Comparison of ENCODE assay signal across 8 cellular contexts in the genomic region with DNA sequence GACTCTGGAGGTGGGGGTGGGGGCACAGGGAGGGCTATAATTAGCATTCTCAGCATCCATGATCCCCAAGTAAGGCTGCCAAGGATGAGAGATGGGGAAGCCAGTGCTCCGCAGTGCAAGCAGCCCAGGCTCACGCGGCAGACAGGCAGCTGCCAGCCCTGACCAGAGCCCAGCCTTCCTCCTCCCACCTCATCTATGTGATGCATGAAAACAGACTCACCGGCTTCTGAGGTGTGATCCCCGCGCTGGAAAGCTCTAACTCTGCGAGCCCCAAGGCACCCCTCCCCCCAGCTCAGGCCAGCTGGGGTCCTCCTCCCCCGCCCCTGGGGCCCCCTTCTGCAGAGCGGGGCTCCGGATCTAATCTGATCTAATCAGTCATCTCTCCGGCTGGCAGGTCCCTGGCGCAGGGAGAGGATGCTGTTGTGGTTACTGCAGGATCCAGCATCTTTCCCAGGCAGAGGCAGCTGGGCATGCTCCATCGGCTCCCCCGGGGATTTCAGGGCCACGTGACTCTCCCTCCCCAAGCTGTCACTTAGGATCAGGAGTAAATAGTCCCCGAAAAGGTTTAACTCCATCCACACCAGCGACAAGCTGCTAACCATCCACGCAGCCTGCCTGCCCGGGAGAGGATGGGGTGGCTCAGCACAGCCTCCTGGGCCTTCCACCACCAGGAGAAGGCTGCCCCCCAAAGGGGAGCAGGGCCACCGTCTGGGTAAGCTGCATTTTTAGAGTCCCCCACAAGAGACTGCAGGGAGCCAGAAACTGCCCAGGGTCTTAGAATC. TPM values are rescaled to one million over a fixed set of nuclear protein-coding genes. Genes with fewer than 3 reads are reported as not detected.
DNase-seq lines count a peak whose midpoint lies in the region; ATAC-seq and TF ChIP-seq lines count a peak whose summit lies in the region.

A gene with protein sequence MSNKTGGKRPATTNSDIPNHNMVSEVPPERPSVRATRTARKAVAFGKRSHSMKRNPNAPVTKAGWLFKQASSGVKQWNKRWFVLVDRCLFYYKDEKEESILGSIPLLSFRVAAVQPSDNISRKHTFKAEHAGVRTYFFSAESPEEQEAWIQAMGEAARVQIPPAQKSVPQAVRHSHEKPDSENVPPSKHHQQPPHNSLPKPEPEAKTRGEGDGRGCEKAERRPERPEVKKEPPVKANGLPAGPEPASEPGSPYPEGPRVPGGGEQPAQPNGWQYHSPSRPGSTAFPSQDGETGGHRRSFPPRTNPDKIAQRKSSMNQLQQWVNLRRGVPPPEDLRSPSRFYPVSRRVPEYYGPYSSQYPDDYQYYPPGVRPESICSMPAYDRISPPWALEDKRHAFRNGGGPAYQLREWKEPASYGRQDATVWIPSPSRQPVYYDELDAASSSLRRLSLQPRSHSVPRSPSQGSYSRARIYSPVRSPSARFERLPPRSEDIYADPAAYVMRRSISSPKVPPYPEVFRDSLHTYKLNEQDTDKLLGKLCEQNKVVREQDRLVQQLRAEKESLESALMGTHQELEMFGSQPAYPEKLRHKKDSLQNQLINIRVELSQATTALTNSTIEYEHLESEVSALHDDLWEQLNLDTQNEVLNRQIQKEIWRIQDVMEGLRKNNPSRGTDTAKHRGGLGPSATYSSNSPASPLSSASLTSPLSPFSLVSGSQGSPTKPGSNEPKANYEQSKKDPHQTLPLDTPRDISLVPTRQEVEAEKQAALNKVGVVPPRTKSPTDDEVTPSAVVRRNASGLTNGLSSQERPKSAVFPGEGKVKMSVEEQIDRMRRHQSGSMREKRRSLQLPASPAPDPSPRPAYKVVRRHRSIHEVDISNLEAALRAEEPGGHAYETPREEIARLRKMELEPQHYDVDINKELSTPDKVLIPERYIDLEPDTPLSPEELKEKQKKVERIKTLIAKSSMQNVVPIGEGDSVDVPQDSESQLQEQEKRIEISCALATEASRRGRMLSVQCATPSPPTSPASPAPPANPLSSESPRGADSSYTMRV (minus strand): TSS at position 456 of the 782 bp plus-strand sequence. CDS start 86,202 bp downstream, outside the sequence.

- H3K4me3 ChIP-seq in Karpas-422 (ENCODE audit: low read length) (no peak within 1 kb of the TSS), WI38 (ENCODE audit: low read depth, low read length) (peak within 1 kb of the TSS; percentile 10; the same call in 1 of the 2 replicates), heart right ventricle (peak within 1 kb of the TSS in 4 of 10 donors; percentile 15 to 43 (median 29))

- H3K9ac ChIP-seq in Karpas-422 (ENCODE audit: low read length), result no peak within 1 kb of the TSS

- H3K79me2 ChIP-seq in Karpas-422 (ENCODE audit: low read length), result no peaks in the 10 kb centered on the region

- no peak within 1 kb of the TSS for H2AFZ ChIP-seq in Karpas-422 (ENCODE audit: low read length)

- intact Hi-C loops in heart right ventricle (cut with DNase I), result loop anchor here in 9 of 10 donors (5.0 to 10.0 kb wide), 6 partner anchors 97 to 495 kb away; a partner anchor contains a TSS
- intact Hi-C loops in sciatic nerve (cut with DNase I), result loop anchor here (5.0 kb wide), 2 partner anchors 142 to 197 kb away; no protein-coding TSS in a partner anchor
- intact Hi-C loops in activated T-helper 2 cell treated with anti-CD3 and anti-CD28 coated beads, Interferon-gamma antibody, Interleukin-2, Interleukin-4, amounts not matched to agents 10 μg/mL and 5 μg/mL and 100 μg/mL, durations not matched to agents 14 hours and 24 hours and 36 hours (cut with micrococcal nuclease), result loop anchor here (5.0 kb wide), 2 partner anchors 53 to 497 kb away; a partner anchor contains a TSS

- H3K4me3 Mint-ChIP-seq in activated T-helper 2 cell treated with anti-CD3 and anti-CD28 coated beads, Interferon-gamma antibody, Interleukin-2, Interleukin-4, amounts not matched to agents 10 μg/mL and 5 μg/mL and 100 μg/mL, durations not matched to agents 14 hours and 24 hours and 36 hours (ENCODE audit: low read depth), result no peak within 1 kb of the TSS

- no peaks in the 10 kb centered on the region for H3K36me3 Mint-ChIP-seq in activated T-helper 2 cell treated with anti-CD3 and anti-CD28 coated beads, Interferon-gamma antibody, Interleukin-2, Interleukin-4, amounts not matched to agents 10 μg/mL and 5 μg/mL and 100 μg/mL, durations not matched to agents 14 hours and 24 hours and 36 hours (ENCODE audit: low read depth)

- no peak within 1 kb of the TSS for H3K27ac ChIP-seq in Karpas-422 (ENCODE audit: low read length)
- H3K27ac ChIP-seq in heart right ventricle, result peak within 1 kb of the TSS in 1 of 10 donors; percentile 53

- H3K27me3 ChIP-seq in Karpas-422 (ENCODE audit: low read length) (no peaks in the 10 kb centered on the region), heart right ventricle (peaks cover 0 to 27% (median 0%) of the 10 kb centered on the region in 7 donors)

- no peak within 1 kb of the TSS for H3K27ac Mint-ChIP-seq in activated T-helper 2 cell treated with anti-CD3 and anti-CD28 coated beads, Interferon-gamma antibody, Interleukin-2, Interleukin-4, amounts not matched to agents 10 μg/mL and 5 μg/mL and 100 μg/mL, durations not matched to agents 14 hours and 24 hours and 36 hours

- no peaks in the 10 kb centered on the region for H4K20me1 ChIP-seq in Karpas-422 (ENCODE audit: insufficient read depth, low read depth, low read length)

- no peaks in the 10 kb centered on the region for H3K9me3 Mint-ChIP-seq in activated T-helper 2 cell treated with anti-CD3 and anti-CD28 coated beads, Interferon-gamma antibody, Interleukin-2, Interleukin-4, amounts not matched to agents 10 μg/mL and 5 μg/mL and 100 μg/mL, durations not matched to agents 14 hours and 24 hours and 36 hours

- no peaks in the 10 kb centered on the region for H3K9me3 ChIP-seq in Karpas-422 (ENCODE audit: low read length)
- H3K9me3 ChIP-seq in heart right ventricle, result no peaks in the 10 kb centered on the region

- H3K4me1 Mint-ChIP-seq in activated T-helper 2 cell treated with anti-CD3 and anti-CD28 coated beads, Interferon-gamma antibody, Interleukin-2, Interleukin-4, amounts not matched to agents 10 μg/mL and 5 μg/mL and 100 μg/mL, durations not matched to agents 14 hours and 24 hours and 36 hours (ENCODE audit: low read depth), result peaks cover 27% of the 10 kb centered on the region

- DNase-seq in AG08396 (ENCODE audit: low spot score) (peak; percentile 54), Karpas-422 (peak; percentile 48), heart right ventricle (peak; percentile 49 to 70), sciatic nerve (ENCODE audit: low spot score) (no peak)
- no peak for DNase-seq in activated T-helper 2 cell treated with anti-CD3 and anti-CD28 coated beads, Interferon-gamma antibody, Interleukin-2, Interleukin-4, amounts not matched to agents 10 μg/mL and 5 μg/mL and 100 μg/mL, durations not matched to agents 14 hours and 24 hours and 36 hours (ENCODE audit: low spot score)

- WGBS in heart right ventricle, 2 donors, result 14% methylated on average over 19 to 20 of the region's 20 CpGs

- H3K4me2 ChIP-seq in Karpas-422 (ENCODE audit: low read depth, low read length, poor library complexity, severe bottlenecking), result no peak within 1 kb of the TSS

- peak; percentile 68 for TF ChIP-seq CTCF in WI38 (IDR thresholded peaks at IDR 0.05; ENCODE audit: low read depth, low read length)
- TF ChIP-seq CTCF in heart right ventricle (IDR thresholded peaks at IDR 0.05), result peak in 7 of 9 donors; percentile 12 to 49 (median 24)

- H3K4me1 ChIP-seq in Karpas-422 (ENCODE audit: low read length) (peaks cover 4% of the 10 kb centered on the region; the same call in 1 of the 2 replicates), heart right ventricle (peaks cover 4 to 66% (median 34%) of the 10 kb centered on the region in 9 donors)

- H3K27me3 Mint-ChIP-seq in activated T-helper 2 cell treated with anti-CD3 and anti-CD28 coated beads, Interferon-gamma antibody, Interleukin-2, Interleukin-4, amounts not matched to agents 10 μg/mL and 5 μg/mL and 100 μg/mL, durations not matched to agents 14 hours and 24 hours and 36 hours (ENCODE audit: low read depth), result peaks cover 3% of the 10 kb centered on the region

- H3K36me3 ChIP-seq in Karpas-422 (ENCODE audit: insufficient read depth, low read length) (no peaks in the 10 kb centered on the region), heart right ventricle (no peaks in the 10 kb centered on the region)

- H3K9me2 ChIP-seq in Karpas-422 (replicated peaks; ENCODE audit: insufficient read depth, low read length), result no peaks in the 10 kb centered on the region

- peak; percentile 10 to 40 (median 22) for ATAC-seq in heart right ventricle
- peak; percentile 46 for ATAC-seq in sciatic nerve
- no peak for ATAC-seq in HG03135 (IDR thresholded peaks at IDR 0.05; ENCODE audit: unreplicated experiment)
- ATAC-seq in HG03025 (IDR thresholded peaks at IDR 0.05; ENCODE audit: low FRiP score, unreplicated experiment), result no peak

RNA-seq across cellular contexts. Expression of the gene that starts here (rescaled TPM):
- 0.30 TPM in 1 of 2 replicates, not detected in the other for total RNA-seq in Karpas-422 (2014; rRNA removed; shearing (Covaris generic); ENCODE audit: low replicate concordance)
- total RNA-seq in heart right ventricle (10 to 100 TPM in 9 of 10 donors, 1 to 10 TPM in 1; 4.8 to 34.9 (median 19.2) TPM), sciatic nerve (18.9 TPM)
- polyA plus RNA-seq in heart right ventricle, result 10 to 100 TPM in 1 of 2 donors, 1 to 10 TPM in 1; 3.3 to 18.2 TPM
- 0.52 and 1.9 TPM in 2 replicates for total RNA-seq in activated T-helper 2 cell treated with anti-CD3 and anti-CD28 coated beads, Interferon-gamma antibody, Interleukin-2, Interleukin-4, amounts not matched to agents 10 μg/mL and 5 μg/mL and 100 μg/mL, durations not matched to agents 14 hours and 24 hours and 36 hours

Comparison
In these comparisons a context has a peak if more than half of its experiments do, and no peak if none do; other contexts are left out.
1. Peak in DNase-seq in Karpas-422; RNA of the gene not detected or under 1 TPM.
2. DNase-seq: peak in AG08396 (single experiment) and heart right ventricle (2 of 2); none in sciatic nerve (single experiment) and activated T-helper 2 cell treated with anti-CD3 and anti-CD28 coated beads, Interferon-gamma antibody, Interleukin-2, Interleukin-4, amounts not matched to agents 10 μg/mL and 5 μg/mL and 100 μg/mL, durations not matched to agents 14 hours and 24 hours and 36 hours (single experiment).
3. ATAC-seq: peak in heart right ventricle (8 of 8) and sciatic nerve (single experiment); none in HG03135 (single experiment) and HG03025 (single experiment).